8 cellular contexts compared by ENCODE assay signal in the genomic region with DNA sequence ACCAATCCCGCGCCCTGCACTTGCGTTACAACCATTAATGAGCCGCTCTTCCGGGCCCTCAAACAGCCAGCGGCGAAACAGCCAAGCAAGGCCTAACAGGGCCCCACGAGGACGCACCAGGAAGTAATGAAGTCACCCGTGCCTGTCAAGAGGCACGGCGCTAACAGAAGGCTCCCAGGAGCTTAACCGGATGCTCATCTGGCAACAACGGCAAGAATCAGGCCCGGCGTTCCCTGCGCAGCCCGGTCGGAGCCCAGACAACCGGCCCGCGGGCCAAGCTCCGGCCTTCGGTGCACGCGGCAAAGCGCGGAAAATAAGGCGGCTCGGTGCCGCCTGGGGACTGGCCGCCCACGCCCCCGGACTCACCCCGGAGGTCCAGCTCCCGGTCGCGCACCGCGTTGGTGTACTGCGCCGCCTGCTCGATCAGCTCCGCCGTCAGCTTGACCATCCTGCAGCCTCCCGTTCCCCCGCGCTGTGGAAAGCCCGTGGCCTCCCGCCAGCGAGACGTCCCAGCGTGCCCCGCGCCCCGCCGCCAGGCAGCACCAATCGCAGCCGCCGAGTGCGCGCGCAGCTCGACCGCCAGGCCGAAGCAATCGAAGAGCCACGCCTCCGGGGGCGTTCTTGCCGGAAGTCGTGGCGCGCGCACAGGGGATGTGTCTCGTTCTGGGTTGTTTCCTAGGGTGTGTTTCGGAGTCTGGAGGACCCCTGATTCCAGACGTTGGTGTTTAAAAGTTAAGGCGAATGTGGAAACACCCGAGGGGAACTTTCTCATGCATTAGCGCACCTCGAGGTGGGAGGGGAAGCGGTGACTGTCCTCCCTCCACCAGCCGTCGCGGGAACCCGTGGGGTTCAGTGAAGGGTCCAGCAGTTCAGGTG. TPM values are rescaled to one million over a fixed set of nuclear protein-coding genes. Genes with fewer than 3 reads are reported as not detected.
DNase-seq lines count a peak whose midpoint lies in the region; ATAC-seq and TF ChIP-seq lines count a peak whose summit lies in the region.

Gene SNRPA1 (minus strand): TSS at position 518 of the 876 bp plus-strand sequence. CDS start 70 bp downstream, at position 448.

- peaks cover 38% of the 10 kb centered on the region for H3K4me1 ChIP-seq in CD4-positive, CD25-positive, alpha-beta regulatory T cell (ENCODE audit: control insufficient read depth, insufficient read depth, low read length, poor library complexity, severe bottlenecking)

- peak in 1 of 2 donors; percentile 15 for TF ChIP-seq POLR2A in lower leg skin (IDR thresholded peaks at IDR 0.05)

- peaks cover 27 to 56% (median 40%) of the 10 kb centered on the region in 4 donors for H3K4me1 Mint-ChIP-seq in CD4-positive, CD25-positive, alpha-beta regulatory T cell
- peaks cover 38% of the 10 kb centered on the region for H3K4me1 Mint-ChIP-seq in activated CD4-positive, alpha-beta memory T cell treated with anti-CD3 and anti-CD28 coated beads for 36 hours (ENCODE audit: low read depth)

- no peaks in the 10 kb centered on the region for H3K27me3 Mint-ChIP-seq in CD4-positive, CD25-positive, alpha-beta regulatory T cell
- H3K27me3 Mint-ChIP-seq in activated CD4-positive, alpha-beta memory T cell treated with anti-CD3 and anti-CD28 coated beads for 36 hours, result no peaks in the 10 kb centered on the region

- H3K27ac ChIP-seq in CD4-positive, CD25-positive, alpha-beta regulatory T cell (ENCODE audit: insufficient read depth, low read length, poor library complexity, severe bottlenecking), result peak within 1 kb of the TSS; percentile 97
- peak within 1 kb of the TSS; percentile 23 to 97 (median 89) for H3K27ac ChIP-seq in dorsolateral prefrontal cortex

- peak within 1 kb of the TSS; percentile 94 to 99 (median 96) for H3K4me3 Mint-ChIP-seq in CD4-positive, CD25-positive, alpha-beta regulatory T cell
- H3K4me3 Mint-ChIP-seq in activated CD4-positive, alpha-beta memory T cell treated with anti-CD3 and anti-CD28 coated beads for 36 hours, result peak within 1 kb of the TSS; percentile 95

- peak within 1 kb of the TSS; percentile 98 for H3K4me3 ChIP-seq in CD4-positive, CD25-positive, alpha-beta regulatory T cell (ENCODE audit: low read depth, low read length)
- H3K4me3 ChIP-seq in dorsolateral prefrontal cortex (peak within 1 kb of the TSS; percentile 63 to 100 (median 94)), lower leg skin (ENCODE audit: low read depth, poor library complexity, severe bottlenecking) (peak within 1 kb of the TSS; percentile 88)

- DNase-seq in CD4-positive, CD25-positive, alpha-beta regulatory T cell, result peak; percentile 96 to 97 (median 97)
- DNase-seq in HK-2 (ENCODE audit: unreplicated experiment), result peak; percentile 85
- DNase-seq in NCI-H82 treated with DMSO at 0.1 percent for 48 hours (lab: John Stamatoyannopoulos, UW; ENCODE audit: unreplicated experiment), result peak; percentile 62
- DNase-seq in activated CD4-positive, alpha-beta memory T cell treated with anti-CD3 and anti-CD28 coated beads for 36 hours, result peak; percentile 98
- DNase-seq in dorsolateral prefrontal cortex, result peak; percentile 86 to 96 (median 92)
- peak; percentile 95 to 99 for DNase-seq in lower leg skin (ENCODE audit: low spot score in 2 of 2)
- peak; percentile 96 to 99 for DNase-seq in stimulated activated CD4-positive, alpha-beta T cell treated with anti-CD3 and anti-CD28 coated beads, Interleukin-4, amount 100 ng/mL, for 4 hours

- no peaks in the 10 kb centered on the region for H3K27me3 ChIP-seq in CD4-positive, CD25-positive, alpha-beta regulatory T cell (ENCODE audit: control insufficient read depth, insufficient read depth, low read length)
- no peaks in the 10 kb centered on the region for H3K27me3 ChIP-seq in dorsolateral prefrontal cortex

- H3K9me3 Mint-ChIP-seq in CD4-positive, CD25-positive, alpha-beta regulatory T cell, result peaks cover 0 to 4% (median 0%) of the 10 kb centered on the region in 7 donors
- no peaks in the 10 kb centered on the region for H3K9me3 Mint-ChIP-seq in activated CD4-positive, alpha-beta memory T cell treated with anti-CD3 and anti-CD28 coated beads for 36 hours

- H3K9me3 ChIP-seq in CD4-positive, CD25-positive, alpha-beta regulatory T cell (ENCODE audit: control insufficient read depth in 2 of 2, low read length in 2 of 2), result no peaks in the 10 kb centered on the region

- H3K36me3 Mint-ChIP-seq in CD4-positive, CD25-positive, alpha-beta regulatory T cell, result peaks cover 12% of the 10 kb centered on the region
- peaks cover 34% of the 10 kb centered on the region for H3K36me3 Mint-ChIP-seq in activated CD4-positive, alpha-beta memory T cell treated with anti-CD3 and anti-CD28 coated beads for 36 hours

- WGBS in lower leg skin, 2 donors, result 0% methylated on average over 40 to 46 of the region's 87 CpGs

- CTCF ChIA-PET in activated CD4-positive, alpha-beta memory T cell treated with anti-CD3 and anti-CD28 coated beads for 36 hours (lab: Charles Lee), result interaction anchor here (0.6 to 6.2 kb wide), 8 partner anchors 19 to 360 kb away, joined by 3 to 49 read pairs (median 3); partner anchors contain the start of gene TM2D3

- intact Hi-C loops in activated CD4-positive, alpha-beta memory T cell treated with anti-CD3 and anti-CD28 coated beads for 36 hours (cut with micrococcal nuclease), result loop anchor here (1.0 kb wide), 4 partner anchors 19 to 693 kb away; partner anchors contain the start of genes ASB7, LINS1 and TM2D3
- intact Hi-C loops in dorsolateral prefrontal cortex (cut with DNase I), result loop anchor here (1.0 to 10.0 kb wide), 5 partner anchors 18 to 430 kb away; partner anchors contain the start of genes SELENOS (in 2 of the 2), TARS3 (in 1 of the 2) and TM2D3 (in 1 of the 2)
- intact Hi-C loops in lower leg skin (cut with DNase I; ENCODE audit: low total_unique reads), result no loop called here

- peak; percentile 83 for ATAC-seq in CD4-positive, CD25-positive, alpha-beta regulatory T cell (ENCODE audit: low read depth in 2 of 2)
- peak; percentile 74 for ATAC-seq in GM19452 (IDR thresholded peaks at IDR 0.05; ENCODE audit: unreplicated experiment)

- H3K27ac Mint-ChIP-seq in CD4-positive, CD25-positive, alpha-beta regulatory T cell, result peak within 1 kb of the TSS; percentile 92 to 98 (median 98)
- peak within 1 kb of the TSS; percentile 98 for H3K27ac Mint-ChIP-seq in activated CD4-positive, alpha-beta memory T cell treated with anti-CD3 and anti-CD28 coated beads for 36 hours

- POLR2A ChIA-PET in activated CD4-positive, alpha-beta memory T cell treated with anti-CD3 and anti-CD28 coated beads for 36 hours (lab: Charles Lee), result interaction anchor here (0.9 to 2.8 kb wide), 12 partner anchors 10 to 429 kb away, joined by 3 to 12 read pairs (median 5); partner anchors contain the start of genes CHSY1, TARS3 and TM2D3

- H3K36me3 ChIP-seq in CD4-positive, CD25-positive, alpha-beta regulatory T cell (ENCODE audit: control insufficient read depth, insufficient read depth, low read length), result peaks cover 10% of the 10 kb centered on the region

- TF ChIP-seq CTCF in dorsolateral prefrontal cortex (IDR thresholded peaks at IDR 0.05 in 54 of 56, conservative IDR thresholded peaks at IDR 0.05 in 2 of 56; ENCODE audit: low read depth in 1 of 56, partially characterized antibody in 56 of 56), result peak in 42 of 56 donors; percentile 4 to 67 (median 38)
- TF ChIP-seq CTCF in lower leg skin (IDR thresholded peaks at IDR 0.05), result no peak

RNA-seq across cellular contexts. Expression of gene SNRPA1, which starts in this region (rescaled TPM):
- 176 TPM for total RNA-seq in CD4-positive, CD25-positive, alpha-beta regulatory T cell
- polyA plus RNA-seq in CD4-positive, CD25-positive, alpha-beta regulatory T cell, result 10 to 100 TPM; 67.0 to 85.2 (median 68.4) TPM
- 100 to 1,000 TPM; 167 to 173 TPM for total RNA-seq in activated CD4-positive, alpha-beta memory T cell treated with anti-CD3 and anti-CD28 coated beads for 36 hours
- total RNA-seq in dorsolateral prefrontal cortex (10 to 100 TPM; 22.5 to 70.1 (median 45.4) TPM), lower leg skin (10 to 100 TPM; 29.0 to 48.4 (median 38.5) TPM)

Comparison
In these comparisons a context has a peak if more than half of its experiments do, and no peak if none do; other contexts are left out.
1. Peak in every context shown above with its lines: DNase-seq, ATAC-seq, H3K4me3 ChIP-seq and H3K27ac ChIP-seq.
2. CTCF ChIP-seq: peak in dorsolateral prefrontal cortex (42 of 56); none in lower leg skin (0 of 3).